Comparison of ENCODE assay signal across 8 cellular contexts in the genomic region with DNA sequence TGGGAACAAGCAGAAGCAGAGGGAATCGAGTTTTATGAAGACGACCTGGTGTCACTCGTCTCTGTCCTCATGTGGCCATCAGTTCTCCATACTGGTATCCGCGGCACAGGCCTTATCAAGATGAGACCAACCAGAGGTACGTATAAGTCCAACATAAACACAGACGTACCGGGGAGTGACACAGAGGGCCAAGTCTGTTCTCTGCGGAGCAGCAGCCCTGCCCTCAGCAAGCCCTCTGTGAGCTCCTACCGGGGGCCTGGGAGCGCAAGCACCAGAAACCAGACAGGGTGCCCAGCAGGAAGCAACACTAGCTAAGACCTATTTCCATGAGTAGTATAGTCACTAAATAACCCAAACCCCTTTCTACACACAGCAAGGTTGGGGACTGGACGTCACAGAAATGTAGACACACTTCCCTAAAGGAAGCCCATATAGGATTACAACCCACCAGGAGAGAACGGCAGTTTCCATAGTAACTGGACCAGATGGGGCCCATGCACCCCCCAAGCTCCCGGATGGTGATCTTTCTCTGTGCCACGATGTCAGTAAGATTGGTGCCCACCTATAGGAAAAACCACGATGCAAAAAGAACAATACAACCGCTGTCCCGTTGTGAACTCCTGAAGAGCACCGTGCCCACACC. TPM values are rescaled to one million over a fixed set of nuclear protein-coding genes. Genes with fewer than 3 reads are reported as not detected.
DNase-seq lines count a peak whose midpoint lies in the region; ATAC-seq and TF ChIP-seq lines count a peak whose summit lies in the region.

No MANE protein-coding gene starts in this region.

- H3K9me3 ChIP-seq in CD8-positive, alpha-beta memory T cell (ENCODE audit: low read length), result no peaks in the 10 kb centered on the region

- no peak for TF ChIP-seq CTCF in nephron progenitor cell (IDR thresholded peaks at IDR 0.05)
- TF ChIP-seq CTCF in GM10266 (IDR thresholded peaks at IDR 0.05; ENCODE audit: control insufficient read depth, insufficient read depth, low read depth, missing control alignments), result no peak

- H3K27ac Mint-ChIP-seq in CD8-positive, alpha-beta memory T cell, result peak overlapping the region; percentile 17 to 86 (median 76)
- H3K27ac Mint-ChIP-seq in nephron progenitor cell, result peak overlapping the region; percentile 95

- H3K27ac ChIP-seq in CD8-positive, alpha-beta memory T cell (ENCODE audit: low read depth, low read length), result peak overlapping the region; percentile 58

- ATAC-seq in GM21717 (IDR thresholded peaks at IDR 0.05; ENCODE audit: unreplicated experiment) (no peak), GM18868 (IDR thresholded peaks at IDR 0.05; ENCODE audit: unreplicated experiment) (no peak)

- H3K4me3 Mint-ChIP-seq in CD8-positive, alpha-beta memory T cell, result peak overlapping the region; percentile 92 to 99 (median 97)
- H3K4me3 Mint-ChIP-seq in nephron progenitor cell, result peak overlapping the region; percentile 93

- CTCF ChIA-PET in CD8-positive, alpha-beta memory T cell (lab: Charles Lee), result interaction anchor here (1.7 kb wide), 1 partner anchor 11 kb away, joined by 4 read pairs; no protein-coding TSS in a partner anchor

- peaks cover 0 to 3% of the 10 kb centered on the region in 2 donors for H3K27me3 Mint-ChIP-seq in CD8-positive, alpha-beta memory T cell
- H3K27me3 Mint-ChIP-seq in nephron progenitor cell (ENCODE audit: low read depth, poor library complexity), result peaks cover 2% of the 10 kb centered on the region

- no peaks in the 10 kb centered on the region for H3K9me3 Mint-ChIP-seq in CD8-positive, alpha-beta memory T cell
- H3K9me3 Mint-ChIP-seq in nephron progenitor cell, result no peaks in the 10 kb centered on the region

- DNase-seq in CD8-positive, alpha-beta memory T cell, result no peak
- peak; percentile 41 for DNase-seq in MV-4-11 (lab: John Stamatoyannopoulos, UW)
- DNase-seq in dermis blood vessel endothelial cell, result peak; percentile 19
- no peak for DNase-seq in nephron progenitor cell
- no peak for DNase-seq in GM10266 (ENCODE audit: extremely low spot score)
- no peak for DNase-seq in cerebellum (ENCODE audit: low spot score)

- H3K36me3 Mint-ChIP-seq in CD8-positive, alpha-beta memory T cell, result peaks cover 0 to 46% (median 4%) of the 10 kb centered on the region in 3 donors
- peaks cover 9% of the 10 kb centered on the region for H3K36me3 Mint-ChIP-seq in nephron progenitor cell (ENCODE audit: low read depth)

- peaks cover 25 to 44% (median 28%) of the 10 kb centered on the region in 3 donors for H3K4me1 Mint-ChIP-seq in CD8-positive, alpha-beta memory T cell
- H3K4me1 Mint-ChIP-seq in nephron progenitor cell, result peaks cover 30% of the 10 kb centered on the region

- POLR2A ChIA-PET in CD8-positive, alpha-beta memory T cell (lab: Charles Lee), result interaction anchor here (0.5 to 3.9 kb wide), 9 partner anchors 8 to 1845 kb away, joined by 3 to 38 read pairs (median 4); a partner anchor contains a TSS

- H3K4me3 ChIP-seq in CD8-positive, alpha-beta memory T cell (ENCODE audit: low read length), result peak overlapping the region; percentile 95

- H3K27me3 ChIP-seq in CD8-positive, alpha-beta memory T cell (ENCODE audit: insufficient read depth, low read length, poor library complexity, severe bottlenecking), result no peaks in the 10 kb centered on the region

- H3K36me3 ChIP-seq in CD8-positive, alpha-beta memory T cell (ENCODE audit: insufficient read depth, low read length), result peaks cover 18% of the 10 kb centered on the region

- peaks cover 28% of the 10 kb centered on the region for H3K4me1 ChIP-seq in CD8-positive, alpha-beta memory T cell (ENCODE audit: insufficient read depth, low read length)

RNA-seq across cellular contexts. Expression of a gene that starts 0.9 kb away (rescaled TPM):
- 10 to 100 TPM; 16.3 to 19.7 TPM for total RNA-seq in CD8-positive, alpha-beta memory T cell
- 33.0 TPM for polyA plus RNA-seq in CD8-positive, alpha-beta memory T cell
- 21.0 and 25.2 TPM in 2 replicates for total RNA-seq in dermis blood vessel endothelial cell
- total RNA-seq in cerebellum, result 29.0 TPM

RNA-seq across cellular contexts. Expression of a gene that starts 1.1 kb away (rescaled TPM):
- 100 to 1,000 TPM; 122 to 135 TPM for total RNA-seq in CD8-positive, alpha-beta memory T cell
- polyA plus RNA-seq in CD8-positive, alpha-beta memory T cell, result 36.7 TPM
- total RNA-seq in dermis blood vessel endothelial cell, result 59.7 and 98.5 TPM in 2 replicates
- 40.6 TPM for total RNA-seq in cerebellum

RNA-seq across cellular contexts. Expression of a gene that starts 16.1 kb away (rescaled TPM):
- total RNA-seq in CD8-positive, alpha-beta memory T cell, result 10 to 100 TPM; 68.6 to 70.7 TPM
- polyA plus RNA-seq in CD8-positive, alpha-beta memory T cell, result 22.2 TPM
- total RNA-seq in dermis blood vessel endothelial cell (11.1 and 14.1 TPM in 2 replicates), cerebellum (3.3 TPM)

RNA-seq across cellular contexts. Expression of a gene that starts 16.3 kb away (rescaled TPM):
- 10 to 100 TPM; 50.8 to 55.7 TPM for total RNA-seq in CD8-positive, alpha-beta memory T cell
- polyA plus RNA-seq in CD8-positive, alpha-beta memory T cell, result 78.9 TPM
- total RNA-seq in dermis blood vessel endothelial cell (25.2 and 45.1 TPM in 2 replicates), cerebellum (5.5 TPM)

RNA-seq across cellular contexts. Expression of a gene that starts 20.5 kb away (rescaled TPM):
- 100 to 1,000 TPM; 246 to 255 TPM for total RNA-seq in CD8-positive, alpha-beta memory T cell
- 53.6 TPM for polyA plus RNA-seq in CD8-positive, alpha-beta memory T cell
- total RNA-seq in dermis blood vessel endothelial cell, result 8.2 and 10.9 TPM in 2 replicates
- total RNA-seq in cerebellum, result 2.3 TPM

Comparison
In these comparisons a context has a peak if more than half of its experiments do, and no peak if none do; other contexts are left out.
1. DNase-seq: peak in MV-4-11 (single experiment) and dermis blood vessel endothelial cell (single experiment); none in CD8-positive, alpha-beta memory T cell (0 of 5), nephron progenitor cell (single experiment), GM10266 (single experiment) and cerebellum (single experiment).